8 cellular contexts compared by ENCODE assay signal in genomic region chr20:47354710-47355488, GRCh38. TPM values are rescaled to one million over a fixed set of nuclear protein-coding genes. Genes with fewer than 3 reads are reported as not detected.
DNase-seq lines count a peak whose midpoint lies in the region; ATAC-seq and TF ChIP-seq lines count a peak whose summit lies in the region.

No MANE protein-coding gene starts in this region.

- TF ChIP-seq POLR2A in testis (IDR thresholded peaks at IDR 0.05) = no peak

- CTCF ChIA-PET in WTC11 (lab: Charles Lee) = interaction anchor here (0.5 to 4.2 kb wide), 2 partner anchors 29 to 33 kb away, joined by 4 to 41 read pairs; no protein-coding TSS in a partner anchor

- POLR2A ChIA-PET in WTC11 (lab: Charles Lee) = interaction anchor here (0.6 to 10.3 kb wide), 3 partner anchors 36 to 155 kb away, joined by 3 to 140 read pairs (median 7); no protein-coding TSS in a partner anchor

- TF ChIP-seq CTCF in WTC11 (IDR thresholded peaks at IDR 0.05) = no peak
- TF ChIP-seq CTCF in testis (IDR thresholded peaks at IDR 0.05) = no peak

- no peaks in the 10 kb centered on the region for H3K36me3 ChIP-seq in iPS-15b (ENCODE audit: control insufficient read depth, insufficient read depth, low read length)
- no peaks in the 10 kb centered on the region for H3K36me3 ChIP-seq in testis (ENCODE audit: low read depth, missing control alignments)

- peak overlapping the region; percentile 95 for H3K27ac Mint-ChIP-seq in activated T-cell treated with anti-CD3 and anti-CD28 coated beads, Interleukin-2, amount 50 U/mL, for 72 hours
- peak overlapping the region; percentile 99 for H3K27ac Mint-ChIP-seq in WTC11

- no peaks in the 10 kb centered on the region for H3K27me3 Mint-ChIP-seq in activated T-cell treated with anti-CD3 and anti-CD28 coated beads, Interleukin-2, amount 50 U/mL, for 72 hours (ENCODE audit: low read depth)
- H3K27me3 Mint-ChIP-seq in WTC11 (ENCODE audit: low read depth) = no peaks in the 10 kb centered on the region

- peak overlapping the region; percentile 48 for H3K9ac ChIP-seq in iPS-15b (ENCODE audit: low read depth, low read length)

- no peaks in the 10 kb centered on the region for H3K9me3 Mint-ChIP-seq in activated T-cell treated with anti-CD3 and anti-CD28 coated beads, Interleukin-2, amount 50 U/mL, for 72 hours
- H3K9me3 Mint-ChIP-seq in WTC11 = no peaks in the 10 kb centered on the region

- H3K27me3 ChIP-seq in iPS-15b (ENCODE audit: control insufficient read depth, insufficient read depth, low read length) (no peaks in the 10 kb centered on the region), testis (no peaks in the 10 kb centered on the region)

- 44 to 49% methylated on average over 4 of the region's 4 CpGs for WGBS in testis, 2 donors

- intact Hi-C loops in testis (cut with DNase I; ENCODE audit: low total_unique reads) = loop anchor here (5.0 kb wide), 1 partner anchor 38 kb away; no protein-coding TSS in a partner anchor

- H3K4me1 Mint-ChIP-seq in activated T-cell treated with anti-CD3 and anti-CD28 coated beads, Interleukin-2, amount 50 U/mL, for 72 hours (ENCODE audit: low read depth) = peaks cover 60% of the 10 kb centered on the region
- H3K4me1 Mint-ChIP-seq in WTC11 = no peaks in the 10 kb centered on the region; the same call in 1 of the 2 replicates

- H3K4me1 ChIP-seq in iPS-15b (ENCODE audit: control insufficient read depth, insufficient read depth, low read length) (peaks cover 82% of the 10 kb centered on the region), testis (peaks cover 92% of the 10 kb centered on the region)

- peak overlapping the region; percentile 6 for H3K4me3 ChIP-seq in iPS-15b (ENCODE audit: low read depth, low read length)
- H3K4me3 ChIP-seq in testis = peak overlapping the region; percentile 13 to 48

- peak; percentile 19 to 28 for DNase-seq in activated T-cell treated with anti-CD3 and anti-CD28 coated beads, Interleukin-2, amount 50 U/mL, for 72 hours
- DNase-seq in activated T-cell treated with anti-CD3 and anti-CD28 coated beads, Interleukin-2, amount 50 U/mL, for 1 hour = no peak
- DNase-seq in WTC11 (ENCODE audit: low spot score) (no peak), testis (no peak), HK-2 (ENCODE audit: unreplicated experiment) (no peak), DMS79 treated with DMSO at 0.1 percent for 48 hours (lab: John Stamatoyannopoulos, UW) (no peak), NCI-H1930 (lab: John Stamatoyannopoulos, UW) (no peak)

- peaks cover 4% of the 10 kb centered on the region in 2 donors for H3K36me3 Mint-ChIP-seq in activated T-cell treated with anti-CD3 and anti-CD28 coated beads, Interleukin-2, amount 50 U/mL, for 72 hours (ENCODE audit: insufficient read depth in 2 of 2)
- H3K36me3 Mint-ChIP-seq in WTC11 = peaks cover 2% of the 10 kb centered on the region; the same call in 1 of the 2 replicates

- H3K9me3 ChIP-seq in iPS-15b (ENCODE audit: control insufficient read depth, insufficient read depth, low read length) (no peaks in the 10 kb centered on the region), testis (no peaks in the 10 kb centered on the region)

- ATAC-seq in activated T-cell treated with anti-CD3 and anti-CD28 coated beads, Interleukin-2, amount 50 U/mL, for 72 hours (replicated peaks in 1 of 2) = peak; percentile 15 to 30
- no peak for ATAC-seq in WTC11

- H3K27ac ChIP-seq in testis = peak overlapping the region; percentile 95 to 99

- no peak overlapping the region for H3K4me3 Mint-ChIP-seq in activated T-cell treated with anti-CD3 and anti-CD28 coated beads, Interleukin-2, amount 50 U/mL, for 72 hours
- H3K4me3 Mint-ChIP-seq in WTC11 = peak overlapping the region; percentile 56

TF ChIP-seq in WTC11, 78 proteins besides CTCF, POLR2A, EP300 and RAD21:
- TF ChIP-seq GABPB1 (CRISPR knock-in tag; IDR thresholded peaks at IDR 0.05) (peak; percentile 50; the same call in 1 of the 2 replicates), NR1H2 (CRISPR knock-in tag; IDR thresholded peaks at IDR 0.05) (no peak)

RNA-seq across cellular contexts. Expression of gene ZMYND8, which starts 1.6 kb away (rescaled TPM):
- total RNA-seq in activated T-cell treated with anti-CD3 and anti-CD28 coated beads, Interleukin-2, amount 50 U/mL, for 72 hours = 10 to 100 TPM; 34.3 to 40.1 TPM
- total RNA-seq in WTC11 (2021) (114 to 149 TPM (median 127 TPM) in 3 replicates), testis (100 to 1,000 TPM in 1 of 2 donors, 10 to 100 TPM in 1; 87.2 to 102 TPM)
- polyA plus RNA-seq in testis (ENCODE audit: insufficient read depth, low read depth, low replicate concordance) = 30.4 TPM

Comparison
In these comparisons a context has a peak if more than half of its experiments do, and no peak if none do; other contexts are left out.
1. DNase-seq: peak in activated T-cell treated with anti-CD3 and anti-CD28 coated beads, Interleukin-2, amount 50 U/mL, for 72 hours (2 of 2); none in activated T-cell treated with anti-CD3 and anti-CD28 coated beads, Interleukin-2, amount 50 U/mL, for 1 hour (single experiment), WTC11 (single experiment), testis (single experiment), HK-2 (single experiment), DMS79 treated with DMSO at 0.1 percent for 48 hours (single experiment) and NCI-H1930 (0 of 2).